In genomic region chr15:23035964-23036566, GRCh38 we compare ENCODE assay signal across 1 cellular context.
TF ChIP-seq lines count a peak whose summit lies in the region.

No MANE protein-coding gene starts in this region.

TF ChIP-seq in GM23338, 12 proteins besides CTCF, POLR2A, EP300 and RAD21 (continued from another document):
- no peak for TF ChIP-seq REST (IDR thresholded peaks at IDR 0.05; ENCODE audit: unreplicated experiment)
- TF ChIP-seq EZH2 (IDR thresholded peaks at IDR 0.05; ENCODE audit: low read depth, unreplicated experiment), result no peak
- no peak for TF ChIP-seq STAT1 (IDR thresholded peaks at IDR 0.05; ENCODE audit: unreplicated experiment)
- TF ChIP-seq ZNF331 (CRISPR knock-in tag; IDR thresholded peaks at IDR 0.05; ENCODE audit: low read depth), result no peak
